8 cellular contexts compared by ENCODE assay signal in the genomic region with DNA sequence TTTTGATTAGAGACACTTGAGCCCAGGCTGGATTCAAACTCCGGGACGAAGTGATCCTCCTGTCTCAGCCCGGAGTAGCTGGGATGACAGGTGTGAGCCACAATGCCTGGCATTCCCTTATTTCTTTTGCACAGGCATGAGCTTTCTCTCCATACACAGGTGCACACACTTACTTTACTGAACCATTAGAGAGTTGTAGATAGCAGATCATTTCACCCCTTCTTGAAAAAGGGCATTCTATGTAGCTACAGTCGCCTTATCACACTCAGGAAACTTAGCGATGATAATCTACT. TPM values are rescaled to one million over a fixed set of nuclear protein-coding genes. Genes with fewer than 3 reads are reported as not detected.
A peak's percentile ranks its signal among the peaks of the same experiment; 100 is the strongest.
DNase-seq lines count a peak whose midpoint lies in the region; ATAC-seq and TF ChIP-seq lines count a peak whose summit lies in the region.
"Not testable (repeated sequence)": the region's sequence is repeated elsewhere in the genome, so short reads cannot be mapped to it uniquely, and the experiment has no call there.

No MANE protein-coding gene starts in this region.

- TF ChIP-seq POLR2A in adrenal gland (IDR thresholded peaks at IDR 0.05) = not testable (repeated sequence)

- not testable (repeated sequence) for H3K4me3 Mint-ChIP-seq in CD8-positive, alpha-beta T cell; T-helper 1 cell treated with Interleukin-12 subunit alpha and Interleukin-12 subunit beta and Interleukin-4 antibody, amounts not matched to agents 30 μg/mL and 1 μg/mL, for 36 hours; activated T-helper 1 cell treated with anti-CD3 and anti-CD28 coated beads, Interleukin-12 subunit alpha, Interleukin-12 subunit beta, Interleukin-2, Interleukin-4 antibody, amounts not matched to agents 30 ng/mL and 10 ng/mL and 1 ng/mL, durations not matched to agents 14 hours and 24 hours and 36 hours; mesothelial cell of epicardium; progenitor cell of endocrine pancreas (ENCODE audit: low read depth); type B pancreatic cell

- H3K9me3 Mint-ChIP-seq in CD8-positive, alpha-beta T cell; T-helper 1 cell treated with Interleukin-12 subunit alpha and Interleukin-12 subunit beta and Interleukin-4 antibody, amounts not matched to agents 30 μg/mL and 1 μg/mL, for 36 hours; activated T-helper 1 cell treated with anti-CD3 and anti-CD28 coated beads, Interleukin-12 subunit alpha, Interleukin-12 subunit beta, Interleukin-2, Interleukin-4 antibody, amounts not matched to agents 30 ng/mL and 10 ng/mL and 1 ng/mL, durations not matched to agents 14 hours and 24 hours and 36 hours; mesothelial cell of epicardium; progenitor cell of endocrine pancreas (ENCODE audit: low read depth); type B pancreatic cell: not testable (repeated sequence)

- POLR2A ChIA-PET in CD8-positive, alpha-beta T cell (lab: Charles Lee) = interaction anchor here (1.3 kb wide), 1 partner anchor 11 kb away, joined by 5 read pairs; the partner anchor contains the start of gene CRCP

- not testable (repeated sequence) for H3K36me3 ChIP-seq in CD8-positive, alpha-beta T cell (ENCODE audit: insufficient read depth, low read length); adrenal gland (replicated peaks in 1 of 2); cardiac muscle cell

- not testable (repeated sequence) for TF ChIP-seq CTCF in CD8-positive, alpha-beta T cell (IDR thresholded peaks at IDR 0.05); adrenal gland (IDR thresholded peaks at IDR 0.05); cardiac muscle cell (IDR thresholded peaks at IDR 0.05; ENCODE audit: low read depth, low read length); mesothelial cell of epicardium (IDR thresholded peaks at IDR 0.05; ENCODE audit: unreplicated experiment); progenitor cell of endocrine pancreas (IDR thresholded peaks at IDR 0.05; ENCODE audit: unreplicated experiment); type B pancreatic cell (conservative IDR thresholded peaks at IDR 0.05)

- DNase-seq in CD8-positive, alpha-beta T cell; activated T-helper 1 cell treated with anti-CD3 and anti-CD28 coated beads, Interleukin-12 subunit alpha, Interleukin-12 subunit beta, Interleukin-2, Interleukin-4 antibody, amounts not matched to agents 30 ng/mL and 10 ng/mL and 1 ng/mL, durations not matched to agents 14 hours and 24 hours and 36 hours (ENCODE audit: low spot score); cardiac muscle cell (ENCODE audit: low read depth in 1 of 2, low spot score in 1 of 2); mesothelial cell of epicardium (ENCODE audit: low spot score in 2 of 2, unreplicated experiment in 2 of 2); progenitor cell of endocrine pancreas (ENCODE audit: low spot score, unreplicated experiment); type B pancreatic cell (ENCODE audit: extremely low spot score, unreplicated experiment): not testable (repeated sequence)
- peak in 1 of 7 donors; percentile 51 for DNase-seq in adrenal gland

- H3K9me3 ChIP-seq in CD8-positive, alpha-beta T cell (ENCODE audit: low read length); adrenal gland (replicated peaks in 1 of 3); cardiac muscle cell (ENCODE audit: low read depth): not testable (repeated sequence)

- peaks cover 17% of the 10 kb centered on the region for H3K4me1 ChIP-seq in CD8-positive, alpha-beta T cell (ENCODE audit: insufficient read depth, low read length)
- peaks cover 29 to 44% of the 10 kb centered on the region in 2 donors for H3K4me1 ChIP-seq in adrenal gland (replicated peaks in 1 of 2)
- peaks cover 15% of the 10 kb centered on the region for H3K4me1 ChIP-seq in cardiac muscle cell (ENCODE audit: low read depth)

- CTCF ChIA-PET in CD8-positive, alpha-beta T cell (lab: Charles Lee) = not testable (repeated sequence)

- peaks cover 23% of the 10 kb centered on the region for H3K36me3 Mint-ChIP-seq in CD8-positive, alpha-beta T cell
- H3K36me3 Mint-ChIP-seq in T-helper 1 cell treated with Interleukin-12 subunit alpha and Interleukin-12 subunit beta and Interleukin-4 antibody, amounts not matched to agents 30 μg/mL and 1 μg/mL, for 36 hours (ENCODE audit: low read depth); activated T-helper 1 cell treated with anti-CD3 and anti-CD28 coated beads, Interleukin-12 subunit alpha, Interleukin-12 subunit beta, Interleukin-2, Interleukin-4 antibody, amounts not matched to agents 30 ng/mL and 10 ng/mL and 1 ng/mL, durations not matched to agents 14 hours and 24 hours and 36 hours (ENCODE audit: low read depth); mesothelial cell of epicardium; progenitor cell of endocrine pancreas (ENCODE audit: insufficient read depth); type B pancreatic cell: not testable (repeated sequence)

- not testable (repeated sequence) for ATAC-seq in CD8-positive, alpha-beta T cell

- H3K4me3 ChIP-seq in CD8-positive, alpha-beta T cell (ENCODE audit: low read depth, low read length); adrenal gland; cardiac muscle cell: not testable (repeated sequence)

- H3K4me1 Mint-ChIP-seq in CD8-positive, alpha-beta T cell (ENCODE audit: low read depth) = peaks cover 59% of the 10 kb centered on the region
- H3K4me1 Mint-ChIP-seq in T-helper 1 cell treated with Interleukin-12 subunit alpha and Interleukin-12 subunit beta and Interleukin-4 antibody, amounts not matched to agents 30 μg/mL and 1 μg/mL, for 36 hours (ENCODE audit: low read depth) = peaks cover 28% of the 10 kb centered on the region
- H3K4me1 Mint-ChIP-seq in activated T-helper 1 cell treated with anti-CD3 and anti-CD28 coated beads, Interleukin-12 subunit alpha, Interleukin-12 subunit beta, Interleukin-2, Interleukin-4 antibody, amounts not matched to agents 30 ng/mL and 10 ng/mL and 1 ng/mL, durations not matched to agents 14 hours and 24 hours and 36 hours (ENCODE audit: low read depth) = peaks cover 30% of the 10 kb centered on the region
- H3K4me1 Mint-ChIP-seq in mesothelial cell of epicardium = peaks cover 14% of the 10 kb centered on the region
- H3K4me1 Mint-ChIP-seq in progenitor cell of endocrine pancreas (ENCODE audit: low read depth) = peaks cover 23% of the 10 kb centered on the region
- H3K4me1 Mint-ChIP-seq in type B pancreatic cell (ENCODE audit: unreplicated experiment) = peaks cover 16% of the 10 kb centered on the region

- not testable (repeated sequence) for H3K27ac ChIP-seq in CD8-positive, alpha-beta T cell (ENCODE audit: low read depth, low read length)
- H3K27ac ChIP-seq in adrenal gland = peak overlapping the region in 4 of 5 donors; percentile 37 to 83 (median 65)
- H3K27ac ChIP-seq in cardiac muscle cell = peak overlapping the region; percentile 10

- peak overlapping the region; percentile 53 for H3K27ac Mint-ChIP-seq in CD8-positive, alpha-beta T cell
- peak overlapping the region; percentile 43 for H3K27ac Mint-ChIP-seq in T-helper 1 cell treated with Interleukin-12 subunit alpha and Interleukin-12 subunit beta and Interleukin-4 antibody, amounts not matched to agents 30 μg/mL and 1 μg/mL, for 36 hours
- peak overlapping the region; percentile 27 for H3K27ac Mint-ChIP-seq in activated T-helper 1 cell treated with anti-CD3 and anti-CD28 coated beads, Interleukin-12 subunit alpha, Interleukin-12 subunit beta, Interleukin-2, Interleukin-4 antibody, amounts not matched to agents 30 ng/mL and 10 ng/mL and 1 ng/mL, durations not matched to agents 14 hours and 24 hours and 36 hours
- H3K27ac Mint-ChIP-seq in mesothelial cell of epicardium (peak overlapping the region; percentile 83), progenitor cell of endocrine pancreas (peak overlapping the region; percentile 57), type B pancreatic cell (peak overlapping the region; percentile 53)

- WGBS in adrenal gland, 4 donors = 54 to 66% (median 61%) methylated on average over 5 of the region's 5 CpGs

- H3K27me3 ChIP-seq in CD8-positive, alpha-beta T cell (ENCODE audit: insufficient read depth, low read length); adrenal gland; cardiac muscle cell: not testable (repeated sequence)

- H3K27me3 Mint-ChIP-seq in CD8-positive, alpha-beta T cell (ENCODE audit: low read depth); T-helper 1 cell treated with Interleukin-12 subunit alpha and Interleukin-12 subunit beta and Interleukin-4 antibody, amounts not matched to agents 30 μg/mL and 1 μg/mL, for 36 hours (ENCODE audit: low read depth); activated T-helper 1 cell treated with anti-CD3 and anti-CD28 coated beads, Interleukin-12 subunit alpha, Interleukin-12 subunit beta, Interleukin-2, Interleukin-4 antibody, amounts not matched to agents 30 ng/mL and 10 ng/mL and 1 ng/mL, durations not matched to agents 14 hours and 24 hours and 36 hours (ENCODE audit: insufficient read depth); mesothelial cell of epicardium (ENCODE audit: low read depth); progenitor cell of endocrine pancreas; type B pancreatic cell: not testable (repeated sequence)

- intact Hi-C loops in CD8-positive, alpha-beta T cell (cut with DNase I, micrococcal nuclease); activated T-helper 1 cell treated with anti-CD3 and anti-CD28 coated beads, Interleukin-12 subunit alpha, Interleukin-12 subunit beta, Interleukin-2, Interleukin-4 antibody, amounts not matched to agents 30 ng/mL and 10 ng/mL and 1 ng/mL, durations not matched to agents 14 hours and 24 hours and 36 hours (cut with micrococcal nuclease); adrenal gland (cut with DNase I): not testable (repeated sequence)

RNA-seq across cellular contexts. Expression of gene CRCP, which starts 9.9 kb away (rescaled TPM):
- total RNA-seq in CD8-positive, alpha-beta T cell = 10 to 100 TPM; 38.0 to 42.4 TPM
- 41.0 and 44.1 TPM in 2 replicates for total RNA-seq in activated T-helper 1 cell treated with anti-CD3 and anti-CD28 coated beads, Interleukin-12 subunit alpha, Interleukin-12 subunit beta, Interleukin-2, Interleukin-4 antibody, amounts not matched to agents 30 ng/mL and 10 ng/mL and 1 ng/mL, durations not matched to agents 14 hours and 24 hours and 36 hours
- total RNA-seq in adrenal gland (10 to 100 TPM; 28.9 to 53.3 (median 41.4) TPM), cardiac muscle cell (20.3 and 30.0 TPM in 2 replicates), mesothelial cell of epicardium (25.8 to 27.0 TPM (median 26.5 TPM) in 3 replicates), progenitor cell of endocrine pancreas (32.4 and 34.8 TPM in 2 replicates), type B pancreatic cell (ENCODE audit: low replicate concordance) (28.6 and 29.0 TPM in 2 replicates)
- polyA plus RNA-seq in adrenal gland (10 to 100 TPM; 14.5 to 46.7 (median 21.6) TPM), cardiac muscle cell (10.6 and 15.5 TPM in 2 replicates)

RNA-seq across cellular contexts. Expression of gene ASL, which starts 48.9 kb away (rescaled TPM):
- total RNA-seq in CD8-positive, alpha-beta T cell = 1 to 10 TPM; 6.8 to 7.5 TPM
- total RNA-seq in activated T-helper 1 cell treated with anti-CD3 and anti-CD28 coated beads, Interleukin-12 subunit alpha, Interleukin-12 subunit beta, Interleukin-2, Interleukin-4 antibody, amounts not matched to agents 30 ng/mL and 10 ng/mL and 1 ng/mL, durations not matched to agents 14 hours and 24 hours and 36 hours = 36.6 and 44.9 TPM in 2 replicates
- 10 to 100 TPM; 20.1 to 32.1 (median 27.1) TPM for total RNA-seq in adrenal gland
- 10 to 100 TPM; 12.0 to 26.2 (median 23.9) TPM for polyA plus RNA-seq in adrenal gland
- total RNA-seq in cardiac muscle cell = 13.6 and 17.9 TPM in 2 replicates
- polyA plus RNA-seq in cardiac muscle cell = 14.0 and 18.1 TPM in 2 replicates
- 11.3 to 12.4 TPM (median 11.3 TPM) in 3 replicates for total RNA-seq in mesothelial cell of epicardium
- 35.9 and 37.5 TPM in 2 replicates for total RNA-seq in progenitor cell of endocrine pancreas
- 35.1 and 35.5 TPM in 2 replicates for total RNA-seq in type B pancreatic cell (ENCODE audit: low replicate concordance)

Comparison
In these comparisons a context has a peak if more than half of its experiments do, and no peak if none do; other contexts are left out.
1. H3K27ac Mint-ChIP-seq: peak in every context shown above with its lines; median percentile 83 in mesothelial cell of epicardium; 57 in progenitor cell of endocrine pancreas; 53 in CD8-positive, alpha-beta T cell; 53 in type B pancreatic cell; 43 in T-helper 1 cell treated with Interleukin-12 subunit alpha and Interleukin-12 subunit beta and Interleukin-4 antibody, amounts not matched to agents 30 μg/mL and 1 μg/mL, for 36 hours; 27 in activated T-helper 1 cell treated with anti-CD3 and anti-CD28 coated beads, Interleukin-12 subunit alpha, Interleukin-12 subunit beta, Interleukin-2, Interleukin-4 antibody, amounts not matched to agents 30 ng/mL and 10 ng/mL and 1 ng/mL, durations not matched to agents 14 hours and 24 hours and 36 hours.